ENCODE assay signal across 21 cellular contexts in the genomic region with DNA sequence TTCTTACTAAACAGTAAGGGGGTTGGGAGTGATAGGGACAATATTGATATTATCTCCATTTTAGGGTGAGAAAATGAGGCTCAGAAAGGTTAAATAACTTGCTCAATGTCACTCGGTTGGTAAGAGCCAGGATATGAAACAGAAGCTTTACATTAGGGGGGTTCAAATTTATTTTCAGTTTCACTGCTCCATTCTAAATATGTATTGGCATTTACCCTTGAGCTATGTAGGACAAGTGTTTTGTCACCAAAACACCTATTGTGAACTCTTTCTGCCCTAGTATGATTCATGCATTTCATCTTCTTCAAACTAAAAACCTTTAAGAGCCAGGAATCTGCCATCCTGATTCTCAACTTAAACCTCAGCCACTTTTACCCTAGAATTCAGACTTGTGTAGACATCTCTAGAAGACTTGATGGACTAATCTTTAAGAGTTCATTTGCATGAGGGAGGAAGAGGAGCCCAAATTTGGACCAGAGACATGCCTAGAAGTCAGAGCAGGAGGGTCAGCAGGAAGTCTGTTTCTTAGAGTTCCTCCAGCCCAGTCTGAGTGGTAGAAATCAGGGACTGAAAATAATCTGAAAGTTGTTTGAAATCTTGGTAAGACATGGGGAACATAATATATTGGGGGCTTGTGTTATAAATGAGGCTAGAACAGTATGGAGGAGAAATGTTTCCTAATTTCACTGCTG.
A peak's percentile ranks its signal among the peaks of the same experiment; 100 is the strongest.
DNase-seq lines count a peak whose midpoint lies in the region; ATAC-seq, FAIRE-seq and TF ChIP-seq lines count a peak whose summit lies in the region.
"Had no signal": no experiment of that assay in that cellular context is flagged by ENCODE, and none has a peak within 500 bp of the region (broad histone marks: within the 10 kb centered on the region; RNA-seq: fewer than 3 reads in every experiment).

No MANE protein-coding gene starts in this region.

- no peak for TF ChIP-seq EP300 in GM12878 (IDR thresholded peaks at IDR 0.05; ENCODE audit: borderline replicate concordance in 1 of 2, control insufficient read depth in 1 of 2, low read depth in 2 of 2, low read length in 2 of 2)

- H2AFZ ChIP-seq in DND-41 (ENCODE audit: low read depth, low read length) (no peak overlapping the region), Loucy (ENCODE audit: low read length) (peak overlapping the region; percentile 69), GM12878 (ENCODE audit: control insufficient read depth, low read depth, low read length) (no peak overlapping the region)

- DNase-seq in DND-41 (no peak), GM12878 (ENCODE audit: low read depth, low spot score) (no peak), NCI-H748 (lab: John Stamatoyannopoulos, UW; ENCODE audit: unreplicated experiment) (no peak)
- DNase-seq: CD4-positive, CD25-positive, alpha-beta regulatory T cell; CD8-positive, alpha-beta memory T cell; COR-L47; DMS 273 treated with DMSO at 0.1 percent for 48 hours; DMS53; H9 had no signal

- H3K9ac ChIP-seq in DND-41 (ENCODE audit: low read depth, low read length) = no peak overlapping the region
- H3K9ac ChIP-seq in Loucy (ENCODE audit: low read depth, low read length, poor library complexity, severe bottlenecking) = no peak overlapping the region
- no peak overlapping the region for H3K9ac ChIP-seq in GM12878 (ENCODE audit: control insufficient read depth, insufficient read depth, low read length)
- H3K9ac ChIP-seq: BLaER1, KMS-11 had no signal

- peak; percentile 31; the same call in 1 of the 3 replicates for ATAC-seq in DND-41 (ENCODE audit: insufficient read depth, low read depth)
- peak; percentile 71 for ATAC-seq in GM19324 (IDR thresholded peaks at IDR 0.05; ENCODE audit: low FRiP score, unreplicated experiment)
- peak; percentile 45; the same call in 2 of the 3 replicates for ATAC-seq in GM12878
- ATAC-seq in GM21723 (IDR thresholded peaks at IDR 0.05; ENCODE audit: unreplicated experiment) = no peak
- no peak for ATAC-seq in HG02642 (IDR thresholded peaks at IDR 0.05; ENCODE audit: poor library complexity, unreplicated experiment)

- H3K4me2 ChIP-seq in DND-41 (ENCODE audit: insufficient read depth, low read length) (no peak overlapping the region), Loucy (ENCODE audit: low read depth, low read length, poor library complexity, severe bottlenecking) (no peak overlapping the region), GM12878 (ENCODE audit: control insufficient read depth, insufficient read depth) (no peak overlapping the region)
- H3K4me2 ChIP-seq: A549, BLaER1, KMS-11 had no signal

- TF ChIP-seq POLR2A in GM12878 (IDR thresholded peaks at IDR 0.05; ENCODE audit: low read depth, low read length) = no peak

- in situ Hi-C loops in GM12878 (cut with MboI) = no loop called here

- intact Hi-C loops in GM12878 (cut with micrococcal nuclease; ENCODE audit: unreplicated experiment) = loop anchor here (2.0 kb wide), 2 partner anchors 18 to 786 kb away; no protein-coding TSS in a partner anchor

- H3K36me3 ChIP-seq in DND-41 (ENCODE audit: insufficient read depth, low read length) (no peaks in the 10 kb centered on the region), Loucy (ENCODE audit: insufficient read depth, low read length) (no peaks in the 10 kb centered on the region), GM12878 (ENCODE audit: control insufficient read depth in 2 of 2, insufficient read depth in 2 of 2, low read length in 1 of 2) (no peaks in the 10 kb centered on the region)
- H3K36me3 ChIP-seq: BLaER1 had no signal

- H3K9me3 ChIP-seq in DND-41 (ENCODE audit: insufficient read depth, low read length, severe bottlenecking) (no peaks in the 10 kb centered on the region), Loucy (ENCODE audit: insufficient read depth, low read depth, low read length) (no peaks in the 10 kb centered on the region), GM12878 (replicated peaks; ENCODE audit: control insufficient read depth, insufficient read depth, low read length) (no peaks in the 10 kb centered on the region)
- H3K9me3 ChIP-seq: A549, BLaER1 had no signal

- RAD21 ChIA-PET in GM12878 (lab: Charles Lee; ENCODE audit: unreplicated experiment) = no interaction called here

- H3K79me2 ChIP-seq in DND-41 (ENCODE audit: insufficient read depth, low read length) (no peaks in the 10 kb centered on the region), Loucy (ENCODE audit: insufficient read depth, low read length) (no peaks in the 10 kb centered on the region), GM12878 (ENCODE audit: control insufficient read depth, insufficient read depth, low read length) (no peaks in the 10 kb centered on the region)

- H3K27me3 ChIP-seq in DND-41 (ENCODE audit: insufficient read depth, low read length, poor library complexity) = no peaks in the 10 kb centered on the region
- no peaks in the 10 kb centered on the region for H3K27me3 ChIP-seq in Loucy (ENCODE audit: insufficient read depth, low read length, poor library complexity, severe bottlenecking)
- H3K27me3 ChIP-seq in GM12878 (replicated peaks in 1 of 2; ENCODE audit: control insufficient read depth in 2 of 2, insufficient read depth in 2 of 2, low read length in 1 of 2) = no peaks in the 10 kb centered on the region
- H3K27me3 ChIP-seq: BLaER1 had no signal

- CTCF ChIA-PET in GM12878 (lab: Yijun Ruan, JAX) = interaction anchor here (0.5 to 1.4 kb wide), 4 partner anchors 9 to 531 kb away, joined by 3 to 4 read pairs (median 3); no protein-coding TSS in a partner anchor

- no peaks in the 10 kb centered on the region for H3K9me2 ChIP-seq in Loucy (replicated peaks; ENCODE audit: low read depth, low read length)

- H4K20me1 ChIP-seq in DND-41 (ENCODE audit: insufficient read depth, low read length) (no peaks in the 10 kb centered on the region), Loucy (ENCODE audit: insufficient read depth, low read length, poor library complexity, severe bottlenecking) (no peaks in the 10 kb centered on the region), GM12878 (ENCODE audit: control insufficient read depth, insufficient read depth) (no peaks in the 10 kb centered on the region)
- H4K20me1 ChIP-seq: BLaER1 had no signal

- TF ChIP-seq RAD21 in GM12878 (IDR thresholded peaks at IDR 0.05; ENCODE audit: insufficient read depth, low read depth, low read length) = no peak

- H3F3A ChIP-seq in Loucy (ENCODE audit: low read depth) = no peaks in the 10 kb centered on the region

- H3K27ac ChIP-seq in DND-41 (ENCODE audit: low read length) (no peak overlapping the region), GM12878 (ENCODE audit: control insufficient read depth, insufficient read depth) (no peak overlapping the region)
- H3K27ac ChIP-seq: 22Rv1, A549, BLaER1, HL-60, KMS-11 had no signal

- TF ChIP-seq CTCF in DND-41 (IDR thresholded peaks at IDR 0.05; ENCODE audit: borderline replicate concordance, extremely low read depth, low read length, poor library complexity, severe bottlenecking) (no peak), Loucy (conservative IDR thresholded peaks at IDR 0.05; ENCODE audit: low read length) (no peak), GM12878 (IDR thresholded peaks at IDR 0.05 in 2 of 3, conservative IDR thresholded peaks at IDR 0.05 in 1 of 3; ENCODE audit: control insufficient read depth in 2 of 3, extremely low read depth in 1 of 3, insufficient read depth in 1 of 3, low read depth in 3 of 3, low read length in 3 of 3) (no peak)

- peaks cover 9% of the 10 kb centered on the region; the same call in 1 of the 2 replicates for H3K4me1 ChIP-seq in DND-41 (ENCODE audit: insufficient read depth, low read length)
- H3K4me1 ChIP-seq in Loucy (ENCODE audit: insufficient read depth, low read length, poor library complexity, severe bottlenecking) = peaks cover 35% of the 10 kb centered on the region
- no peaks in the 10 kb centered on the region for H3K4me1 ChIP-seq in GM12878 (ENCODE audit: control insufficient read depth, insufficient read depth, low read length)
- H3K4me1 ChIP-seq: A549, BLaER1 had no signal

- no TSS peak for BruUV-seq in GM12878 (replicated peaks; lab: Mats Ljungman, UMichigan)

- H3K4me3 ChIP-seq in DND-41 (ENCODE audit: low read depth in 1 of 2, low read length in 2 of 2) (no peak overlapping the region), Loucy (ENCODE audit: low read length, poor library complexity, severe bottlenecking) (no peak overlapping the region), GM12878 (no peak overlapping the region)
- H3K4me3 ChIP-seq: A549, BLaER1 had no signal

- peak; percentile 59 for FAIRE-seq in GM12878 (lab: Jason Lieb, UNC)
- FAIRE-seq: A549, G401.6, GM19239, H1 had no signal

- SMC1A ChIA-PET in GM12878 (lab: Charles Lee; ENCODE audit: uncharacterized antibody, unreplicated experiment) = interaction anchor here (1.1 kb wide), 1 partner anchor 9 kb away, joined by 4 read pairs; no protein-coding TSS in a partner anchor

- 43% methylated on average over 1 of the region's 1 CpG for WGBS in GM12878 (ENCODE audit: insufficient coverage, insufficient replicate concordance, low lambda C conversion rate, missing lambda C conversion rate)

- POLR2A ChIA-PET in GM12878 (lab: Charles Lee) = no interaction called here

TF ChIP-seq in GM12878, 131 proteins besides CTCF, POLR2A, EP300 and RAD21:
- no peak for TF ChIP-seq NRF1 (conservative IDR thresholded peaks at IDR 0.05; ENCODE audit: low read depth, low read length)
- 0 out of 4 replicates have a peak, but pooled peaks of 1 of the 2 experiments have one; percentile 32 for TF ChIP-seq SRF (IDR thresholded peaks at IDR 0.05; ENCODE audit: low read depth in 2 of 2, low read length in 2 of 2)

Comparison
In these comparisons a context has a peak if more than half of its experiments do, and no peak if none do; other contexts are left out.
1. ATAC-seq: peak in DND-41 (single experiment), GM19324 (single experiment) and GM12878 (single experiment); none in GM21723 (single experiment) and HG02642 (single experiment).